ENCODE assay signal across 8 cellular contexts in genomic region chr1:192544983-192545393, GRCh38. TPM values are rescaled to one million over a fixed set of nuclear protein-coding genes. Genes with fewer than 3 reads are reported as not detected.
DNase-seq lines count a peak whose midpoint lies in the region; ATAC-seq, FAIRE-seq and TF ChIP-seq lines count a peak whose summit lies in the region.

No MANE protein-coding gene starts in this region.

- TF ChIP-seq POLR2A in lower leg skin (IDR thresholded peaks at IDR 0.05) = no peak

- H3K4me3 ChIP-seq in AG04449 (ENCODE audit: low read depth, low read length) = no peak overlapping the region
- H3K4me3 ChIP-seq in lower leg skin (ENCODE audit: low read depth, poor library complexity, severe bottlenecking) = no peak overlapping the region

- H3K4me3 Mint-ChIP-seq in activated T-helper 1 cell treated with anti-CD3 and anti-CD28 coated beads, Interleukin-12 subunit alpha, Interleukin-12 subunit beta, Interleukin-2, Interleukin-4 antibody, amounts not matched to agents 30 ng/mL and 10 ng/mL and 1 ng/mL, durations not matched to agents 14 hours and 24 hours and 36 hours = peak overlapping the region; percentile 58
- peak overlapping the region; percentile 28 for H3K4me3 Mint-ChIP-seq in natural killer cell

- DNase-seq in AG04449 (ENCODE audit: low read depth, low spot score) (peak; percentile 45), natural killer cell (no peak), frontal cortex (ENCODE audit: low spot score in 2 of 2) (no peak), NCI-H69 (lab: John Stamatoyannopoulos, UW) (no peak), lower leg skin (ENCODE audit: low spot score in 2 of 2) (no peak)
- DNase-seq in activated T-helper 1 cell treated with anti-CD3 and anti-CD28 coated beads, Interleukin-12 subunit alpha, Interleukin-12 subunit beta, Interleukin-2, Interleukin-4 antibody, amounts not matched to agents 30 ng/mL and 10 ng/mL and 1 ng/mL, durations not matched to agents 14 hours and 24 hours and 36 hours (ENCODE audit: low spot score) = peak; percentile 26

- peaks cover 79% of the 10 kb centered on the region for H3K4me1 Mint-ChIP-seq in activated T-helper 1 cell treated with anti-CD3 and anti-CD28 coated beads, Interleukin-12 subunit alpha, Interleukin-12 subunit beta, Interleukin-2, Interleukin-4 antibody, amounts not matched to agents 30 ng/mL and 10 ng/mL and 1 ng/mL, durations not matched to agents 14 hours and 24 hours and 36 hours (ENCODE audit: low read depth)
- H3K4me1 Mint-ChIP-seq in natural killer cell = peaks cover 38 to 45% of the 10 kb centered on the region in 2 donors

- FAIRE-seq in frontal cortex (lab: Jason Lieb, UNC) = no peak

- TF ChIP-seq CTCF in AG04449 (IDR thresholded peaks at IDR 0.05; ENCODE audit: insufficient read depth, low read length, missing control alignments) = no peak
- TF ChIP-seq CTCF in natural killer cell (IDR thresholded peaks at IDR 0.05) = no peak
- no peak for TF ChIP-seq CTCF in lower leg skin (IDR thresholded peaks at IDR 0.05)

- CTCF ChIA-PET in AG04449 (lab: Yijun Ruan, JAX) = interaction anchor here (0.9 to 1.9 kb wide), 3 partner anchors 13 to 52 kb away, joined by 3 to 6 read pairs (median 6); no protein-coding TSS in a partner anchor

- 38 to 43% methylated on average over 5 of the region's 5 CpGs for WGBS in lower leg skin, 2 donors

- ATAC-seq in GM19372 (IDR thresholded peaks at IDR 0.05; ENCODE audit: low read depth, unreplicated experiment) (peak; percentile 45), HG03280 (IDR thresholded peaks at IDR 0.05; ENCODE audit: unreplicated experiment) (peak; percentile 58), natural killer cell (peak; percentile 76 to 87 (median 80))

- POLR2A ChIA-PET in AG04449 (lab: Yijun Ruan, JAX) = interaction anchor here (0.6 to 1.3 kb wide), 2 partner anchors 34 to 68 kb away, joined by 3 read pairs; no protein-coding TSS in a partner anchor

- H3K36me3 Mint-ChIP-seq in activated T-helper 1 cell treated with anti-CD3 and anti-CD28 coated beads, Interleukin-12 subunit alpha, Interleukin-12 subunit beta, Interleukin-2, Interleukin-4 antibody, amounts not matched to agents 30 ng/mL and 10 ng/mL and 1 ng/mL, durations not matched to agents 14 hours and 24 hours and 36 hours (ENCODE audit: low read depth) = peaks cover 8% of the 10 kb centered on the region
- H3K36me3 Mint-ChIP-seq in natural killer cell = no peaks in the 10 kb centered on the region

- peak overlapping the region; percentile 76 for H3K27ac Mint-ChIP-seq in activated T-helper 1 cell treated with anti-CD3 and anti-CD28 coated beads, Interleukin-12 subunit alpha, Interleukin-12 subunit beta, Interleukin-2, Interleukin-4 antibody, amounts not matched to agents 30 ng/mL and 10 ng/mL and 1 ng/mL, durations not matched to agents 14 hours and 24 hours and 36 hours
- H3K27ac Mint-ChIP-seq in natural killer cell = peak overlapping the region in 1 of 2 donors; percentile 59

- H3K27me3 Mint-ChIP-seq in activated T-helper 1 cell treated with anti-CD3 and anti-CD28 coated beads, Interleukin-12 subunit alpha, Interleukin-12 subunit beta, Interleukin-2, Interleukin-4 antibody, amounts not matched to agents 30 ng/mL and 10 ng/mL and 1 ng/mL, durations not matched to agents 14 hours and 24 hours and 36 hours (ENCODE audit: insufficient read depth) = no peaks in the 10 kb centered on the region
- H3K27me3 Mint-ChIP-seq in natural killer cell (ENCODE audit: low read depth in 2 of 2) = no peaks in the 10 kb centered on the region

- no peaks in the 10 kb centered on the region for H3K9me3 Mint-ChIP-seq in activated T-helper 1 cell treated with anti-CD3 and anti-CD28 coated beads, Interleukin-12 subunit alpha, Interleukin-12 subunit beta, Interleukin-2, Interleukin-4 antibody, amounts not matched to agents 30 ng/mL and 10 ng/mL and 1 ng/mL, durations not matched to agents 14 hours and 24 hours and 36 hours
- no peaks in the 10 kb centered on the region for H3K9me3 Mint-ChIP-seq in natural killer cell

- intact Hi-C loops in activated T-helper 1 cell treated with anti-CD3 and anti-CD28 coated beads, Interleukin-12 subunit alpha, Interleukin-12 subunit beta, Interleukin-2, Interleukin-4 antibody, amounts not matched to agents 30 ng/mL and 10 ng/mL and 1 ng/mL, durations not matched to agents 14 hours and 24 hours and 36 hours (cut with micrococcal nuclease) = loop anchor here (1.0 to 10.0 kb wide), 5 partner anchors 14 to 990 kb away; partner anchors contain the start of gene RGS1
- intact Hi-C loops in natural killer cell (cut with micrococcal nuclease) = loop anchor here (2.0 kb wide), 1 partner anchor 30 kb away; the partner anchor contains the start of gene RGS1
- intact Hi-C loops in lower leg skin (cut with DNase I; ENCODE audit: low total_unique reads) = no loop called here

RNA-seq across cellular contexts. Expression of gene RGS1, which starts 30.6 kb away (rescaled TPM):
- 11.8 and 12.0 TPM in 2 replicates for total RNA-seq in activated T-helper 1 cell treated with anti-CD3 and anti-CD28 coated beads, Interleukin-12 subunit alpha, Interleukin-12 subunit beta, Interleukin-2, Interleukin-4 antibody, amounts not matched to agents 30 ng/mL and 10 ng/mL and 1 ng/mL, durations not matched to agents 14 hours and 24 hours and 36 hours
- total RNA-seq in natural killer cell = 100 to 1,000 TPM; 306 to 365 (median 343) TPM
- total RNA-seq in frontal cortex = 6.5 TPM
- total RNA-seq in lower leg skin = 10 to 100 TPM; 23.9 to 85.6 (median 53.1) TPM

Comparison
In these comparisons a context has a peak if more than half of its experiments do, and no peak if none do; other contexts are left out.
1. DNase-seq: peak in AG04449 (single experiment) and activated T-helper 1 cell treated with anti-CD3 and anti-CD28 coated beads, Interleukin-12 subunit alpha, Interleukin-12 subunit beta, Interleukin-2, Interleukin-4 antibody, amounts not matched to agents 30 ng/mL and 10 ng/mL and 1 ng/mL, durations not matched to agents 14 hours and 24 hours and 36 hours (single experiment); none in natural killer cell (single experiment), frontal cortex (0 of 2), NCI-H69 (single experiment) and lower leg skin (0 of 2).
2. Peak in every context shown above with its lines, with median percentiles within 50 percentile points of each other: ATAC-seq.